ENCODE assay signal across 33 cellular contexts in genomic region chr3:179186426-179186825, GRCh38.
"Had no signal": no experiment of that assay in that cellular context is flagged by ENCODE, and none has a peak within 500 bp of the region (broad histone marks: within the 10 kb centered on the region; RNA-seq: fewer than 3 reads in every experiment).

No MANE protein-coding gene starts in this region.

- H3K27me3 ChIP-seq: cardiac muscle cell, colonic mucosa, pancreas, sigmoid colon, suprapubic skin, tibial artery, upper lobe of right lung had no signal

- H3K4me3 Mint-ChIP-seq: activated CD8-positive, alpha-beta memory T cell treated with anti-CD3 and anti-CD28 coated beads, Interleukin-2, amount 10 ng/mL, durations not matched to agents 7 days and 5 days; activated CD8-positive, alpha-beta T cell treated with anti-CD3 and anti-CD28 coated beads, Interleukin-2, amount 10 ng/mL, durations not matched to agents 7 days and 5 days; brain; effector memory CD8-positive, alpha-beta T cell; naive thymus-derived CD8-positive, alpha-beta T cell; neural crest cell; stimulated activated naive B cell treated with anti-CD40 and anti-IgM and Interleukin-4, amounts not matched to agents 10 μg/mL and 1 μg/mL and 100 μg/mL, for 72 hours; T-helper 1 cell treated with Interleukin-12 subunit alpha and Interleukin-12 subunit beta and Interleukin-4 antibody, amounts not matched to agents 30 μg/mL and 1 μg/mL, for 36 hours; WTC11 had no signal

- DNase-seq: activated CD4-positive, alpha-beta T cell treated with anti-CD3 and anti-CD28 coated beads for 1 hour; activated CD4-positive, alpha-beta T cell treated with anti-CD3 and anti-CD28 coated beads, Interleukin-2, amount 50 U/mL, for 1 hour; activated CD8-positive, alpha-beta memory T cell treated with anti-CD3 and anti-CD28 coated beads, Interleukin-2, amount 10 ng/mL, durations not matched to agents 7 days and 5 days; activated CD8-positive, alpha-beta T cell treated with anti-CD3 and anti-CD28 coated beads, Interleukin-2, amount 10 ng/mL, durations not matched to agents 7 days and 5 days; activated T-cell treated with anti-CD3 and anti-CD28 coated beads, Interleukin-2, amount 50 U/mL, for 48 hours; cerebellar nuclear complex; colonic mucosa; effector memory CD8-positive, alpha-beta T cell; foreskin melanocyte; kidney glomerular epithelial cell; lower lobe of right lung; mesenchymal stem cell; naive thymus-derived CD8-positive, alpha-beta T cell; nucleus accumbens; pancreas; sigmoid colon; stimulated activated CD4-positive, alpha-beta T cell treated with anti-CD3 and anti-CD28 coated beads, Interleukin-1b, Interleukin-23, amount 100 ng/mL, for 48 hours; stimulated activated naive B cell treated with anti-CD40 and anti-IgM and Interleukin-4, amounts not matched to agents 10 μg/mL and 1 μg/mL and 100 μg/mL, for 72 hours; T1000; tibial artery; upper lobe of right lung had no signal

- H3K4me1 ChIP-seq: colonic mucosa, prostate gland had no signal

- H3K36me3 ChIP-seq: cardiac muscle cell, colonic mucosa, lower lobe of right lung, pancreas, prostate gland, sigmoid colon, suprapubic skin, tibial artery, upper lobe of right lung had no signal

- ATAC-seq: activated CD8-positive, alpha-beta memory T cell treated with anti-CD3 and anti-CD28 coated beads, Interleukin-2, amount 10 ng/mL, durations not matched to agents 7 days and 5 days; activated CD8-positive, alpha-beta T cell treated with anti-CD3 and anti-CD28 coated beads, Interleukin-2, amount 10 ng/mL, durations not matched to agents 7 days and 5 days; activated naive CD4-positive, alpha-beta T cell treated with anti-CD3 and anti-CD28 coated beads, Interleukin-2, amount 50 U/mL, for 72 hours; effector memory CD8-positive, alpha-beta T cell; esophagus mucosa; left lobe of liver; lower lobe of right lung; naive thymus-derived CD8-positive, alpha-beta T cell; pancreas; stimulated activated naive B cell treated with anti-CD40 and anti-IgM and Interleukin-4, amounts not matched to agents 10 μg/mL and 1 μg/mL and 100 μg/mL, for 72 hours; upper lobe of right lung; WTC11 had no signal

- H3K27me3 Mint-ChIP-seq: activated CD8-positive, alpha-beta memory T cell treated with anti-CD3 and anti-CD28 coated beads, Interleukin-2, amount 10 ng/mL, durations not matched to agents 7 days and 5 days; brain; effector memory CD8-positive, alpha-beta T cell; naive thymus-derived CD8-positive, alpha-beta T cell; stimulated activated naive B cell treated with anti-CD40 and anti-IgM and Interleukin-4, amounts not matched to agents 10 μg/mL and 1 μg/mL and 100 μg/mL, for 72 hours had no signal

- H3K36me3 Mint-ChIP-seq: activated naive CD4-positive, alpha-beta T cell treated with anti-CD3 and anti-CD28 coated beads, Interleukin-2, amount 50 U/mL, for 72 hours; brain; stimulated activated naive B cell treated with anti-CD40 and anti-IgM and Interleukin-4, amounts not matched to agents 10 μg/mL and 1 μg/mL and 100 μg/mL, for 72 hours; WTC11 had no signal

- H3K9me3 ChIP-seq: colonic mucosa, lower lobe of right lung, pancreas, prostate gland, sigmoid colon, suprapubic skin, tibial artery, upper lobe of right lung had no signal

- H3K4me3 ChIP-seq: cardiac muscle cell, colonic mucosa, lower lobe of right lung, pancreas, prostate gland, sigmoid colon, smooth muscle cell, suprapubic skin, tibial artery, upper lobe of right lung had no signal

- H3K27ac ChIP-seq: cardiac muscle cell, colonic mucosa, lower lobe of right lung, pancreas, prostate gland, sigmoid colon, suprapubic skin, tibial artery, upper lobe of right lung had no signal

- H3K9me3 Mint-ChIP-seq: activated T-helper 2 cell treated with anti-CD3 and anti-CD28 coated beads, Interferon-gamma antibody, Interleukin-2, Interleukin-4, amounts not matched to agents 10 μg/mL and 5 μg/mL and 100 μg/mL, durations not matched to agents 14 hours and 24 hours and 36 hours; brain; effector memory CD8-positive, alpha-beta T cell; naive thymus-derived CD8-positive, alpha-beta T cell; neural crest cell; stimulated activated naive B cell treated with anti-CD40 and anti-IgM and Interleukin-4, amounts not matched to agents 10 μg/mL and 1 μg/mL and 100 μg/mL, for 72 hours; T-helper 1 cell treated with Interleukin-12 subunit alpha and Interleukin-12 subunit beta and Interleukin-4 antibody, amounts not matched to agents 30 μg/mL and 1 μg/mL, for 36 hours; WTC11 had no signal

- H3K27ac Mint-ChIP-seq: activated CD8-positive, alpha-beta memory T cell treated with anti-CD3 and anti-CD28 coated beads, Interleukin-2, amount 10 ng/mL, durations not matched to agents 7 days and 5 days; activated CD8-positive, alpha-beta T cell treated with anti-CD3 and anti-CD28 coated beads, Interleukin-2, amount 10 ng/mL, durations not matched to agents 7 days and 5 days; activated naive CD4-positive, alpha-beta T cell treated with anti-CD3 and anti-CD28 coated beads, Interleukin-2, amount 50 U/mL, for 72 hours; activated T-helper 2 cell treated with anti-CD3 and anti-CD28 coated beads, Interferon-gamma antibody, Interleukin-2, Interleukin-4, amounts not matched to agents 10 μg/mL and 5 μg/mL and 100 μg/mL, durations not matched to agents 14 hours and 24 hours and 36 hours; brain; effector memory CD8-positive, alpha-beta T cell; stimulated activated naive B cell treated with anti-CD40 and anti-IgM and Interleukin-4, amounts not matched to agents 10 μg/mL and 1 μg/mL and 100 μg/mL, for 72 hours; T-helper 1 cell treated with Interleukin-12 subunit alpha and Interleukin-12 subunit beta and Interleukin-4 antibody, amounts not matched to agents 30 μg/mL and 1 μg/mL, for 36 hours; WTC11 had no signal
